ENCODE assay signal across 8 cellular contexts in genomic region chr15:75450307-75451201, GRCh38. TPM values are rescaled to one million over a fixed set of nuclear protein-coding genes. Genes with fewer than 3 reads are reported as not detected.
DNase-seq lines count a peak whose midpoint lies in the region; ATAC-seq and TF ChIP-seq lines count a peak whose summit lies in the region.

No MANE protein-coding gene starts in this region.

- peaks cover 0 to 10% (median 0%) of the 10 kb centered on the region in 6 donors for H3K36me3 ChIP-seq in spleen

- intact Hi-C loops in spleen (cut with DNase I; ENCODE audit: low total_unique reads) = loop anchor here (10.0 kb wide), 1 partner anchor 76 kb away; no protein-coding TSS in a partner anchor

- H3K4me1 ChIP-seq in spleen = peaks cover 27 to 70% (median 56%) of the 10 kb centered on the region in 6 donors

- no peak for TF ChIP-seq POLR2A in spleen (IDR thresholded peaks at IDR 0.05)

- H3K4me3 ChIP-seq in spleen = peak overlapping the region; percentile 75 to 93 (median 87)

- H3K27me3 ChIP-seq in spleen (replicated peaks in 1 of 7) = no peaks in the 10 kb centered on the region

- H3K9me3 ChIP-seq in spleen = no peaks in the 10 kb centered on the region

- WGBS in spleen, 5 donors = 0 to 2% (median 1%) methylated on average over 32 to 62 of the region's 62 CpGs

- ATAC-seq in GM18520 (IDR thresholded peaks at IDR 0.05; ENCODE audit: unreplicated experiment) (peak; percentile 13), HG03159 (IDR thresholded peaks at IDR 0.05; ENCODE audit: unreplicated experiment) (peak; percentile 21), GM18519 (IDR thresholded peaks at IDR 0.05; ENCODE audit: low FRiP score, unreplicated experiment) (no peak)

- H3K27ac ChIP-seq in caudate nucleus (ENCODE audit: low read depth, low read length) (peak overlapping the region; percentile 75), spleen (peak overlapping the region; percentile 93 to 99 (median 98))

- DNase-seq in NCI-H345 treated with DMSO at 0.1 percent for 48 hours (lab: John Stamatoyannopoulos, UW; ENCODE audit: unreplicated experiment) = peak; percentile 90
- DNase-seq in activated CD4-positive, CD25-positive, alpha-beta regulatory T cell (lab: John Stamatoyannopoulos, UW) = peak; percentile 93 to 98 (median 97)
- peak; percentile 67 to 97 (median 91) for DNase-seq in caudate nucleus (lab: John Stamatoyannopoulos, UW)
- DNase-seq in islet precursor cell = peak; percentile 100
- peak; percentile 100 for DNase-seq in spleen

- TF ChIP-seq CTCF in spleen (IDR thresholded peaks at IDR 0.05 in 8 of 11, conservative IDR thresholded peaks at IDR 0.05 in 3 of 11) = peak in 5 of 11 experiments; percentile 21 to 55 (median 37)

RNA-seq across cellular contexts. Expression of gene SIN3A, which starts 0.9 kb away (rescaled TPM):
- total RNA-seq in spleen = 10 to 100 TPM; 64.5 to 90.2 (median 84.7) TPM
- polyA plus RNA-seq in spleen = 10 to 100 TPM in 1 of 3 donors, 1 to 10 TPM in 2; 8.2 to 12.5 (median 8.4) TPM
